In genomic region chrX:132584936-132585335, GRCh38 we compare ENCODE assay signal across 3 cellular contexts.
"Had no signal": no experiment of that assay in that cellular context is flagged by ENCODE, and none has a peak within 500 bp of the region (broad histone marks: within the 10 kb centered on the region; RNA-seq: fewer than 3 reads in every experiment).

No MANE protein-coding gene starts in this region.

- ATAC-seq: GM12878 had no signal

- DNase-seq: GDM1, GF-D8 had no signal

- H3K4me3 ChIP-seq: GM12878 had no signal
